ENCODE assay signal across 8 cellular contexts in the genomic region with DNA sequence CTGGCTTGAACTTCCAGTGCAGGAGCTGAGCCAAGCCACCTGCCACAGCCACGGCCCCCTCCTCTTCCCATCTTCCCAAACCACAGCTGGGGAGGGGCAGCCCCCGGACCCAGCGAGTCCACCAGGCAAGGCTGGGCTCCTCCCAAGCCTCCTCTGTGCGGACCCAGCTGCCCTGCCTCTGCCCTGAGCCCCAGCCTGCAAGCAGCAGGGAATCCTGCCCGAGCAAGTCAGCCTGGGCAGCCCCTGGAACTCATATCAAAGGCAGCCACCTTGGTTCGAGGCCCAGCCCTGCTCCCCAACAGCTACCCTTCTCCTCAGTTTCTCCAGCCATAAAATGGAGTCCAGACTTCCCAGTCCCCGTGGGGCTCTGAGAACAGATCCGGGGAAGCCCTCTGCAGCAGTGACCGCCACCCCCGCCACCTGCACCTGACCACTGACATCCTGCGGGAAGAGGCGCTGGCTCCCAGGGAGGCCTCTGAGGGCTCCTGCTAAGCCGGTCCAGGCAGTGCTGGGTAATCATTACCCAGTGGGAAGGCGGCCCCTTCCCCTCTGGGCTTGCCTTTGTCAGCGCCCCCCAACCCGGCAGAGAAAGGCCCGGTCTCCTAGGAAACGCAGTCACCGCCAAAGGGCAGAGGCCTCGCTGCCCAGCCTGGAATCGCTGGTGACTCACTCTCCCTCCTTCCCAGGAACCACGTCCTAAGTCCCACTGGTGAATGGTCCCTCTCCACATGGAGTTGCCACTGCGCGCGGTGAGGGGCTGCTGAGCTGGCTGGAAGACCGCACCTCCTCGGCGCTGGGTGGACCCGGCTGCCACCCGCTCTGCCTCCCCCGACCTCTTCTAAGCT. TPM values are rescaled to one million over a fixed set of nuclear protein-coding genes. Genes with fewer than 3 reads are reported as not detected.
DNase-seq lines count a peak whose midpoint lies in the region; ATAC-seq, FAIRE-seq and TF ChIP-seq lines count a peak whose summit lies in the region.

No MANE protein-coding gene starts in this region.

- peaks cover 7% of the 10 kb centered on the region for H3K36me3 Mint-ChIP-seq in brain
- peaks cover 25% of the 10 kb centered on the region for H3K36me3 Mint-ChIP-seq in stimulated activated memory B cell treated with anti-CD40 and anti-IgM and Interleukin-4, amounts not matched to agents 10 μg/mL and 1 μg/mL and 100 μg/mL, for 72 hours

- peak overlapping the region; percentile 61 to 71 for H3K4me3 ChIP-seq in kidney (ENCODE audit: low read length in 2 of 2)

- intact Hi-C loops in kidney (cut with DNase I), result no loop called here

- H3K9ac ChIP-seq in kidney (ENCODE audit: low read length in 2 of 2), result peak overlapping the region; percentile 55 to 59

- H3K4me3 Mint-ChIP-seq in brain, result peak overlapping the region; percentile 89 to 96 (median 93)
- peak overlapping the region; percentile 97 for H3K4me3 Mint-ChIP-seq in stimulated activated memory B cell treated with anti-CD40 and anti-IgM and Interleukin-4, amounts not matched to agents 10 μg/mL and 1 μg/mL and 100 μg/mL, for 72 hours

- no peak for FAIRE-seq in kidney (lab: Jason Lieb, UNC)

- H3K4me1 Mint-ChIP-seq in brain, result peaks cover 63% of the 10 kb centered on the region
- peaks cover 70% of the 10 kb centered on the region for H3K4me1 Mint-ChIP-seq in stimulated activated memory B cell treated with anti-CD40 and anti-IgM and Interleukin-4, amounts not matched to agents 10 μg/mL and 1 μg/mL and 100 μg/mL, for 72 hours

- no peaks in the 10 kb centered on the region for H3K36me3 ChIP-seq in kidney (ENCODE audit: control insufficient read depth in 1 of 2, insufficient read depth in 2 of 2, low read length in 2 of 2)

- H3K9me3 ChIP-seq in kidney (ENCODE audit: control insufficient read depth in 1 of 2, low read length in 2 of 2), result no peaks in the 10 kb centered on the region

- H3K27ac ChIP-seq in kidney (ENCODE audit: low read depth in 2 of 2, low read length in 2 of 2), result peak overlapping the region; percentile 88 to 92

- H3K9me3 Mint-ChIP-seq in brain, result peaks cover 0 to 3% (median 0%) of the 10 kb centered on the region in 5 experiments
- H3K9me3 Mint-ChIP-seq in stimulated activated memory B cell treated with anti-CD40 and anti-IgM and Interleukin-4, amounts not matched to agents 10 μg/mL and 1 μg/mL and 100 μg/mL, for 72 hours, result no peaks in the 10 kb centered on the region

- no peak for ATAC-seq in stimulated activated memory B cell treated with anti-CD40 and anti-IgM and Interleukin-4, amounts not matched to agents 10 μg/mL and 1 μg/mL and 100 μg/mL, for 72 hours
- ATAC-seq in HG02885 (IDR thresholded peaks at IDR 0.05; ENCODE audit: poor library complexity, unreplicated experiment) (no peak), GM21576 (IDR thresholded peaks at IDR 0.05; ENCODE audit: unreplicated experiment) (no peak)

- H3K4me1 ChIP-seq in kidney (ENCODE audit: control insufficient read depth in 1 of 2, insufficient read depth in 1 of 2, low read depth in 1 of 2, low read length in 2 of 2), result peaks cover 13 to 28% of the 10 kb centered on the region in 2 donors

- H3K27ac Mint-ChIP-seq in brain, result peak overlapping the region; percentile 87 to 97 (median 92)
- peak overlapping the region; percentile 81 for H3K27ac Mint-ChIP-seq in stimulated activated memory B cell treated with anti-CD40 and anti-IgM and Interleukin-4, amounts not matched to agents 10 μg/mL and 1 μg/mL and 100 μg/mL, for 72 hours

- DNase-seq in COLO668 (lab: John Stamatoyannopoulos, UW; ENCODE audit: unreplicated experiment), result peak; percentile 78
- peak; percentile 75 for DNase-seq in LHCN-M2 (ENCODE audit: low read depth)
- DNase-seq in kidney, result peak; percentile 95
- DNase-seq in medulla oblongata (ENCODE audit: extremely low spot score), result no peak

- no peaks in the 10 kb centered on the region for H3K27me3 Mint-ChIP-seq in brain
- H3K27me3 Mint-ChIP-seq in stimulated activated memory B cell treated with anti-CD40 and anti-IgM and Interleukin-4, amounts not matched to agents 10 μg/mL and 1 μg/mL and 100 μg/mL, for 72 hours, result no peaks in the 10 kb centered on the region

- TF ChIP-seq CTCF in brain (conservative IDR thresholded peaks at IDR 0.05) (no peak), kidney (IDR thresholded peaks at IDR 0.05; ENCODE audit: borderline replicate concordance, extremely low read depth, insufficient read depth) (no peak)

RNA-seq across cellular contexts. Expression of a gene that starts 1.5 kb away (rescaled TPM):
- total RNA-seq in LHCN-M2 (2014; rRNA removed) (9.9 and 13.0 TPM in 2 replicates), kidney (47.1 TPM)
- 12.1 TPM for polyA plus RNA-seq in LHCN-M2 (2012)
- polyA plus RNA-seq in brain (ENCODE audit: insufficient read depth, low read depth, low replicate concordance) (80.6 TPM), kidney (ENCODE audit: insufficient read depth, low read depth, low replicate concordance) (22.3 TPM)

RNA-seq across cellular contexts. Expression of a gene that starts 34.7 kb away (rescaled TPM):
- total RNA-seq in LHCN-M2 (2014; rRNA removed), result 17.7 and 21.5 TPM in 2 replicates
- polyA plus RNA-seq in LHCN-M2 (2012), result 15.8 TPM
- 49.4 TPM for polyA plus RNA-seq in brain (ENCODE audit: insufficient read depth, low read depth, low replicate concordance)
- 24.4 TPM for total RNA-seq in kidney
- polyA plus RNA-seq in kidney (ENCODE audit: insufficient read depth, low read depth, low replicate concordance), result 16.5 TPM
